In the genomic region with DNA sequence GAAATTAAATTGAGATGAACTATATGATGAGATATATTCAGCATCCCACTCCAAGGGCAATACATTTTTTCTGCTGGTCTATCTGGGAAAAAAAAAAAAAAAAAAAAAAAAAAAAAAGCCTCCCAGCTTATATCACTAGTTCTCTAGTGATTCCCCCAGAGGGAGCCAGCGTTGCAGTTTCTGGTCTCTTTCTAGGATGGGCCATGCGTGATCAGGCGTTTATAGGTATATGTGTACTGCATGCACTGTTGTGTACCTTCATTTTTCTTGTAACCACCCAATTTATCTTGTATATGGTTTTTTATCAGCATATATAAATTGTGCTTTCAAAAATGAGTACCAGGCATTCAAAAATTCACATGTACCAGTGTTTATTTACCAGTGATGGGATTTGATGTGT, we compare ENCODE assay signal across 8 cellular contexts.
DNase-seq lines count a peak whose midpoint lies in the region; ATAC-seq and TF ChIP-seq lines count a peak whose summit lies in the region.

No MANE protein-coding gene starts in this region.

- 0 out of 2 replicates have a peak, but pooled peaks have one; percentile 17 for TF ChIP-seq CTCF in KMS-11 (conservative IDR thresholded peaks at IDR 0.05; ENCODE audit: low read depth, low read length)

- no peak overlapping the region for H3K4me2 ChIP-seq in KMS-11

- H3K27ac ChIP-seq in KMS-11: no peak overlapping the region

- H3K9ac ChIP-seq in KMS-11: no peak overlapping the region

- H3K4me1 ChIP-seq in KMS-11 (ENCODE audit: low read depth, poor library complexity, severe bottlenecking): no peaks in the 10 kb centered on the region

- H3K4me3 ChIP-seq in KMS-11 (IDR thresholded peaks at IDR 0.05; ENCODE audit: insufficient read depth, low read depth, low read length): no peak overlapping the region

- no peaks in the 10 kb centered on the region for H4K20me1 ChIP-seq in KMS-11 (ENCODE audit: insufficient read depth)

- H3K27me3 ChIP-seq in KMS-11 (ENCODE audit: insufficient read depth, low read depth): no peaks in the 10 kb centered on the region

- H2AFZ ChIP-seq in KMS-11 (ENCODE audit: low read depth): no peak overlapping the region

- ATAC-seq in GM21737 (IDR thresholded peaks at IDR 0.05; ENCODE audit: unreplicated experiment) (no peak), GM19328 (IDR thresholded peaks at IDR 0.05; ENCODE audit: unreplicated experiment) (no peak), HG03095 (IDR thresholded peaks at IDR 0.05; ENCODE audit: unreplicated experiment) (no peak)

- peak; percentile 38 for DNase-seq in activated CD4-positive, alpha-beta T cell treated with anti-CD3 and anti-CD28 coated beads for 48 hours
- no peak for DNase-seq in activated CD4-positive, alpha-beta T cell treated with anti-CD3 and anti-CD28 coated beads for 1 hour
- DNase-seq in UCSD-AML1 (lab: John Stamatoyannopoulos, UW; ENCODE audit: unreplicated experiment) (peak; percentile 24), non-pigmented ciliary epithelial cell (ENCODE audit: low read depth) (peak; percentile 11)

- no peaks in the 10 kb centered on the region for H3K79me2 ChIP-seq in KMS-11 (ENCODE audit: insufficient read depth, low read depth)

- H3K36me3 ChIP-seq in KMS-11 (ENCODE audit: insufficient read depth): no peaks in the 10 kb centered on the region
